ENCODE assay signal across 8 cellular contexts in the genomic region with DNA sequence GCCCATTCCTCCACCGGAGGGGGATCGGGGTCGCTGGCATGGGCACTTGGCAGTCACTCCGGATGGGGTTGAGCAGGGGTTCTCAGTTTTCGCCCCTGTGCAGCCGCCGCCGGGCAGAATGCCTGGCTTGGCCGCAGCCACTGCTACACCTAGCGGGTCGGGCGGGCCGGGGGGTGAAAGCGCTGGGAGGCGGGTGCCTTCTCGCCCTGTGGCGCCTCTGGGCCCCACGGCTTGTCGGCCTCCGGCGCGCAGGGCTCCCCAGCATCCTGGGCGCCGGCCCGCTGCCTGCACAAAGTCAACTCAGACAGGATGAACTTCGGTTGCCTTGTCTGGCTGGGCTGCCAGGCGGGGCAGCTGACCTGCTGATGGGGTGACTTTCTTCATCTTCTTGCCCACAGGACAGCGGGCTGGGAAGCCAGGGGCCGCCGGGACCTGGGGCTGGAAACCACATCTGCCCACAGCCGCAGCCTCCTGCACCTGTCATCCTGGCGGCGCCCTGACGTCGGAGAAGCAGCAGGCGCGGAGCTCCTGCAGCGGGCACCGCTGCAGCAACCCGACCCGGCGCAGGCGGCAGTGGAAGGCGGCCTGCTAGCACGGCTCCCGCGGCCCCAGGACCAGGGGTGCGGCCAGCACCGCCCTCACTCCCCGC.
A peak's percentile ranks its signal among the peaks of the same experiment; 100 is the strongest.
DNase-seq lines count a peak whose midpoint lies in the region; ATAC-seq lines count a peak whose summit lies in the region.

No MANE protein-coding gene starts in this region.

- peaks cover 0 to 10% of the 10 kb centered on the region in 2 donors for H3K9me3 ChIP-seq in duodenal mucosa (ENCODE audit: control insufficient read depth in 1 of 2, low read length in 2 of 2)
- H3K9me3 ChIP-seq in muscle layer of duodenum (ENCODE audit: control insufficient read depth in 1 of 2, low read length in 2 of 2): peaks cover 8% of the 10 kb centered on the region in 2 donors

- DNase-seq in HK-2 (ENCODE audit: unreplicated experiment) (peak; percentile 35), superior temporal gyrus (ENCODE audit: extremely low spot score) (peak; percentile 24), NOMO-1 treated with DMSO at 0.1 percent for 48 hours (lab: John Stamatoyannopoulos, UW; ENCODE audit: unreplicated experiment) (no peak)
- DNase-seq in activated CD4-positive, alpha-beta T cell treated with anti-CD3 and anti-CD28 coated beads for 24 hours (ENCODE audit: low read depth in 2 of 2): peak; percentile 19 to 33

- peak overlapping the region in 1 of 2 donors; percentile 47 for H3K9ac ChIP-seq in duodenal mucosa (ENCODE audit: low read depth in 1 of 2, low read length in 2 of 2)

- ATAC-seq in GM19324 (IDR thresholded peaks at IDR 0.05; ENCODE audit: low FRiP score, unreplicated experiment): peak; percentile 42
- no peak for ATAC-seq in HG02678 (IDR thresholded peaks at IDR 0.05; ENCODE audit: unreplicated experiment)

- H3K4me3 ChIP-seq in duodenal mucosa (ENCODE audit: low read depth in 1 of 2, low read length in 2 of 2) (peak overlapping the region; percentile 59 to 68), muscle layer of duodenum (ENCODE audit: low read depth in 1 of 2, low read length in 2 of 2) (peak overlapping the region; percentile 11 to 71)

- H3K4me1 ChIP-seq in duodenal mucosa (ENCODE audit: control insufficient read depth in 1 of 2, insufficient read depth in 2 of 2, low read length in 2 of 2) (peaks cover 0 to 27% of the 10 kb centered on the region in 2 donors), muscle layer of duodenum (ENCODE audit: control insufficient read depth in 1 of 2, insufficient read depth in 2 of 2, low read length in 2 of 2) (peaks cover 0 to 28% of the 10 kb centered on the region in 2 donors)

- H3K27me3 ChIP-seq in duodenal mucosa (ENCODE audit: control insufficient read depth in 1 of 2, insufficient read depth in 2 of 2, low read length in 2 of 2) (no peaks in the 10 kb centered on the region), muscle layer of duodenum (ENCODE audit: low read depth, low read length) (peaks cover 4% of the 10 kb centered on the region)

- H3K27ac ChIP-seq in duodenal mucosa (ENCODE audit: low read depth, low read length): no peak overlapping the region
- H3K27ac ChIP-seq in muscle layer of duodenum (ENCODE audit: low read length): no peak overlapping the region

- H3K36me3 ChIP-seq in duodenal mucosa (ENCODE audit: control insufficient read depth in 1 of 2, insufficient read depth in 2 of 2, low read length in 2 of 2): no peaks in the 10 kb centered on the region
- no peaks in the 10 kb centered on the region for H3K36me3 ChIP-seq in muscle layer of duodenum (ENCODE audit: control insufficient read depth in 1 of 2, insufficient read depth in 2 of 2, low read length in 2 of 2)
